In the genomic region with DNA sequence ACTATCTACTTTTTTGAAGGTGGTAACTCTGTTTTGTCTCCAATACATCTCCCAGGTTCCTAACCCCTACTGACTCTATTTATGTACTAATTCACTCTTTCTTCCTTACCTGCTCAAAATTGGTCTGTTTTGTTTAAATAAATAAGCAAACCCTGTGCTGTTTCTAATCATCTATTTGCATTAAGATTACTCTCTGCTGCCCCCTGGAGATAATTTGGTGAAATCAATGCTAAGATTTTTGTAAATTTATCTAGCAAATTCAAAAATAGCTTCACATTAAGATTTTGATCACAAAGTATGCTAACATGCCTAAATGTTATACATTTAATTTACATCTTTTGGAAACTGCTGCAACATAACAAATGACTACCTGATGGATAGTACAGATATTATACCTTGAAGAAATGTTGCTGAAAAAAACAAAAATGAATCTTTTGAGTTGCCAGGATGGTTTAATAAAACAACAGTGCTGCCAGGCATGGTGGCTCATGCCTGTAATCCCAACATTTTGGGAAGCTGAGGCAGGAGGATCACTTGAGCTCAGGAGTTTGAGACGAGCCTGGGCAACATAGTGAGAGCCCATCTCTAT, we compare ENCODE assay signal across 8 cellular contexts. TPM values are rescaled to one million over a fixed set of nuclear protein-coding genes. Genes with fewer than 3 reads are reported as not detected.
DNase-seq lines count a peak whose midpoint lies in the region; ATAC-seq and TF ChIP-seq lines count a peak whose summit lies in the region.

No MANE protein-coding gene starts in this region.

- POLR2A ChIA-PET in HEK293 (lab: Yijun Ruan, JAX), result no interaction called here

- no peak; the same call in 1 of the 2 replicates for TF ChIP-seq CTCF in HEK293 (tag by site-specific recombination; IDR thresholded peaks at IDR 0.05)
- TF ChIP-seq CTCF in fibroblast of the aortic adventitia (IDR thresholded peaks at IDR 0.05; ENCODE audit: insufficient read depth, low read length), result peak; percentile 59
- TF ChIP-seq CTCF in gastrocnemius medialis (IDR thresholded peaks at IDR 0.05 in 4 of 5, conservative IDR thresholded peaks at IDR 0.05 in 1 of 5), result peak; percentile 46 to 80 (median 57)

- H3K9me3 ChIP-seq in HEK293 (ENCODE audit: control insufficient read depth, insufficient read depth, low read depth, low read length) (no peaks in the 10 kb centered on the region), gastrocnemius medialis (no peaks in the 10 kb centered on the region)

- no peaks in the 10 kb centered on the region for H3K27me3 ChIP-seq in gastrocnemius medialis

- CTCF ChIA-PET in HEK293 (lab: Yijun Ruan, JAX), result interaction anchor here (0.6 to 3.1 kb wide), 23 partner anchors 8 to 1992 kb away, joined by 3 to 24 read pairs (median 3); no protein-coding TSS in a partner anchor

- ATAC-seq in gastrocnemius medialis, result no peak
- no peak for ATAC-seq in GM19023 (IDR thresholded peaks at IDR 0.05; ENCODE audit: unreplicated experiment)

- peak; percentile 51 for DNase-seq in COLO829 (ENCODE audit: low spot score)
- peak; percentile 50 for DNase-seq in SK-MEL-5 (ENCODE audit: low read depth, low spot score)
- DNase-seq in fibroblast of the aortic adventitia (ENCODE audit: low read depth), result peak; percentile 71
- no peak for DNase-seq in gastrocnemius medialis
- no peak for DNase-seq in GM19240 (ENCODE audit: insufficient read length, low spot score)
- no peak for DNase-seq in DMS153 treated with DMSO at 0.1 percent for 48 hours (lab: John Stamatoyannopoulos, UW; ENCODE audit: unreplicated experiment)

- no peak overlapping the region for H3K4me3 ChIP-seq in HEK293 (ENCODE audit: low read depth, low read length)
- no peak overlapping the region for H3K4me3 ChIP-seq in fibroblast of the aortic adventitia (ENCODE audit: low read depth, low read length)
- no peak overlapping the region for H3K4me3 ChIP-seq in gastrocnemius medialis

- no peak for TF ChIP-seq POLR2A in gastrocnemius medialis (IDR thresholded peaks at IDR 0.05)

- no peaks in the 10 kb centered on the region for H3K36me3 ChIP-seq in HEK293 (ENCODE audit: control insufficient read depth in 2 of 2, insufficient read depth in 1 of 2, low read length in 2 of 2)
- no peaks in the 10 kb centered on the region for H3K36me3 ChIP-seq in gastrocnemius medialis

- in situ Hi-C loops in SK-MEL-5 (cut with HindIII; ENCODE audit: low pct_unique_long_range_greater_than_20kb, low sequenced_read_pairs) (no loop called here), gastrocnemius medialis (cut with MboI; ENCODE audit: low sequenced_read_pairs in 4 of 4) (loop anchor here in 1 of 4 donors (5.0 to 10.0 kb wide), 2 partner anchors 245 to 337 kb away; partner anchors contain the start of gene CCDC80)

- H3K27ac ChIP-seq in HEK293 (ENCODE audit: extremely low read depth, low read depth, low read length) (no peak overlapping the region), gastrocnemius medialis (no peak overlapping the region)

- H3K4me1 ChIP-seq in HEK293 (ENCODE audit: control insufficient read depth, insufficient read depth, low read length), result no peaks in the 10 kb centered on the region; the same call in 1 of the 2 replicates
- H3K4me1 ChIP-seq in gastrocnemius medialis, result peaks cover 0 to 4% of the 10 kb centered on the region in 2 donors

- intact Hi-C loops in gastrocnemius medialis (cut with DNase I; ENCODE audit: low total_unique reads), result loop anchor here (1.0 kb wide), 1 partner anchor 336 kb away; no protein-coding TSS in a partner anchor

TF ChIP-seq in HEK293, 187 proteins besides CTCF, POLR2A, EP300 and RAD21:
- TF ChIP-seq ZNF654 (tag by site-specific recombination; IDR thresholded peaks at IDR 0.05; ENCODE audit: low read depth) (peak; percentile 26), ZNF555 (tag by site-specific recombination; conservative IDR thresholded peaks at IDR 0.05) (no peak)

RNA-seq across cellular contexts. Expression of gene CD200R1, which starts 4.4 kb away (rescaled TPM):
- not detected in 2 replicates for total RNA-seq in SK-MEL-5 (2014; rRNA removed; shearing (Covaris generic))
- polyA plus RNA-seq in SK-MEL-5 (2015; cell fraction: cytosol; rRNA removed), result 0.06 TPM in 1 of 2 replicates, not detected in the other
- polyA plus RNA-seq in SK-MEL-5 (2015; cell fraction: nucleus; rRNA removed), result not detected in 2 replicates
- total RNA-seq in fibroblast of the aortic adventitia (ENCODE audit: low replicate concordance) (not detected in 2 replicates), gastrocnemius medialis (under 1 TPM in 3 of 4 donors, not detected in 1; 0.29 to 0.46 (median 0.40) TPM)

RNA-seq across cellular contexts. Expression of gene GTPBP8, which starts 11.4 kb away (rescaled TPM):
- 19.8 and 19.9 TPM in 2 replicates for total RNA-seq in SK-MEL-5 (2014; rRNA removed; shearing (Covaris generic))
- polyA plus RNA-seq in SK-MEL-5 (2015; cell fraction: cytosol; rRNA removed), result 20.9 and 21.2 TPM in 2 replicates
- polyA plus RNA-seq in SK-MEL-5 (2015; cell fraction: nucleus; rRNA removed), result 5.2 and 11.9 TPM in 2 replicates
- total RNA-seq in fibroblast of the aortic adventitia (ENCODE audit: low replicate concordance) (33.4 and 60.6 TPM in 2 replicates), gastrocnemius medialis (10 to 100 TPM; 21.4 to 78.3 (median 40.7) TPM)

Comparison
In these comparisons a context has a peak if more than half of its experiments do, and no peak if none do; other contexts are left out.
1. DNase-seq: peak in COLO829 (single experiment), SK-MEL-5 (single experiment) and fibroblast of the aortic adventitia (single experiment); none in gastrocnemius medialis (0 of 2), GM19240 (single experiment) and DMS153 treated with DMSO at 0.1 percent for 48 hours (single experiment).